ENCODE assay signal across 29 cellular contexts in genomic region chr13:39245688-39246087, GRCh38.
DNase-seq lines count a peak whose midpoint lies in the region; ATAC-seq and TF ChIP-seq lines count a peak whose summit lies in the region.
"Had no signal": no experiment of that assay in that cellular context is flagged by ENCODE, and none has a peak within 500 bp of the region (broad histone marks: within the 10 kb centered on the region; RNA-seq: fewer than 3 reads in every experiment).

No MANE protein-coding gene starts in this region.

- no peak overlapping the region for H3K27ac Mint-ChIP-seq in activated T-cell treated with anti-CD3 and anti-CD28 coated beads, Interleukin-2, amount 50 U/mL, for 24 hours
- no peak overlapping the region; a peak in 1 of 7 replicates for H3K27ac Mint-ChIP-seq in H9
- no peak overlapping the region for H3K27ac Mint-ChIP-seq in CD8-positive, alpha-beta memory T cell
- H3K27ac Mint-ChIP-seq: activated CD8-positive, alpha-beta T cell treated with anti-CD3 and anti-CD28 coated beads for 36 hours; effector memory CD8-positive, alpha-beta T cell; immature natural killer cell; mesothelial cell of epicardium; naive thymus-derived CD4-positive, alpha-beta T cell had no signal

- peaks cover 19% of the 10 kb centered on the region for H3K27me3 Mint-ChIP-seq in activated T-cell treated with anti-CD3 and anti-CD28 coated beads, Interleukin-2, amount 50 U/mL, for 24 hours
- no peaks in the 10 kb centered on the region for H3K27me3 Mint-ChIP-seq in H9 (ENCODE audit: low read depth)
- H3K27me3 Mint-ChIP-seq in CD8-positive, alpha-beta memory T cell, result peaks cover 0 to 8% of the 10 kb centered on the region in 2 donors

- TF ChIP-seq CTCF in HEK293 (tag by site-specific recombination; IDR thresholded peaks at IDR 0.05), result no peak
- no peak for TF ChIP-seq CTCF in H9 (conservative IDR thresholded peaks at IDR 0.05)

- H2BK12ac ChIP-seq in H9 (ENCODE audit: insufficient read length, low read depth, low read length), result no peak overlapping the region

- H2BK15ac ChIP-seq in H9 (ENCODE audit: low read depth, low read length), result no peak overlapping the region

- H3K9me3 Mint-ChIP-seq in activated T-cell treated with anti-CD3 and anti-CD28 coated beads, Interleukin-2, amount 50 U/mL, for 24 hours, result no peaks in the 10 kb centered on the region
- H3K9me3 Mint-ChIP-seq in H9, result no peaks in the 10 kb centered on the region
- H3K9me3 Mint-ChIP-seq in CD8-positive, alpha-beta memory T cell, result peaks cover 0 to 6% (median 0%) of the 10 kb centered on the region in 5 donors
- H3K9me3 Mint-ChIP-seq: activated CD8-positive, alpha-beta T cell treated with anti-CD3 and anti-CD28 coated beads for 36 hours; effector memory CD8-positive, alpha-beta T cell; mesothelial cell of epicardium had no signal

- H3K23ac ChIP-seq in H9 (ENCODE audit: insufficient read length, low read depth, low read length), result no peak overlapping the region

- no peak overlapping the region for H4K5ac ChIP-seq in H9 (ENCODE audit: insufficient read length, low read depth, low read length)

- H3K4me1 Mint-ChIP-seq in activated T-cell treated with anti-CD3 and anti-CD28 coated beads, Interleukin-2, amount 50 U/mL, for 24 hours (ENCODE audit: low read depth), result no peaks in the 10 kb centered on the region
- H3K4me1 Mint-ChIP-seq in H9, result no peaks in the 10 kb centered on the region
- peaks cover 0 to 14% (median 0%) of the 10 kb centered on the region in 3 donors for H3K4me1 Mint-ChIP-seq in CD8-positive, alpha-beta memory T cell
- H3K4me1 Mint-ChIP-seq: immature natural killer cell, mesothelial cell of epicardium had no signal

- H3K27ac ChIP-seq in HEK293 (ENCODE audit: extremely low read depth, low read depth, low read length) (no peak overlapping the region), epithelial cell of prostate (no peak overlapping the region), H9 (ENCODE audit: insufficient read length, low read depth, low read length) (no peak overlapping the region)
- no peak overlapping the region for H3K27ac ChIP-seq in CD8-positive, alpha-beta memory T cell (ENCODE audit: low read depth, low read length)
- H3K27ac ChIP-seq: adrenal gland, coronary artery, esophagus muscularis mucosa, gastrocnemius medialis, HL-60, left lung, upper lobe of left lung had no signal

- no peak overlapping the region for H3K4me3 ChIP-seq in HEK293 (ENCODE audit: low read depth, low read length)
- H3K4me3 ChIP-seq in CD8-positive, alpha-beta memory T cell (ENCODE audit: low read length), result no peak overlapping the region
- H3K4me3 ChIP-seq: adrenal gland, coronary artery, esophagus muscularis mucosa, gastrocnemius medialis, left lung, upper lobe of left lung had no signal

- H2AFZ ChIP-seq in H9 (ENCODE audit: low read length), result no peak overlapping the region

- peak; percentile 20 for DNase-seq in NCI-H1417 treated with DMSO at 0.1 percent for 48 hours (lab: John Stamatoyannopoulos, UW)
- peak; percentile 26 to 60 for DNase-seq in NCI-H446 (lab: John Stamatoyannopoulos, UW)
- peak; percentile 22 for DNase-seq in epithelial cell of prostate (ENCODE audit: low read depth, low spot score)
- no peak for DNase-seq in activated T-cell treated with anti-CD3 and anti-CD28 coated beads, Interleukin-2, amount 50 U/mL, for 24 hours
- no peak for DNase-seq in H9
- DNase-seq in CD8-positive, alpha-beta memory T cell, result no peak
- DNase-seq: activated CD8-positive, alpha-beta T cell treated with anti-CD3 and anti-CD28 coated beads for 36 hours; activated gamma-delta T cell treated with Interleukin-2 at 50 U/mL for 16 hours; adrenal gland; effector memory CD8-positive, alpha-beta T cell; gastrocnemius medialis; H7; hippocampal formation; immature natural killer cell; left lung; naive thymus-derived CD4-positive, alpha-beta T cell; NCI-H1092 treated with DMSO at 0.1 percent for 48 hours; NCI-H524 treated with DMSO at 0.1 percent for 48 hours; small intestine; stimulated activated CD4-positive, alpha-beta T cell treated with anti-CD3 and anti-CD28 coated beads, Interleukin-1b, Interleukin-23, amount 100 ng/mL, for 48 hours; upper lobe of left lung had no signal

- H2BK5ac ChIP-seq in H9 (ENCODE audit: insufficient read length, low read length), result no peak overlapping the region

- no peak overlapping the region for H2AK5ac ChIP-seq in H9 (ENCODE audit: insufficient read length, low read length)

- H3K36me3 ChIP-seq in HEK293 (ENCODE audit: control insufficient read depth in 2 of 2, insufficient read depth in 1 of 2, low read length in 2 of 2), result no peaks in the 10 kb centered on the region
- H3K36me3 ChIP-seq in CD8-positive, alpha-beta memory T cell (ENCODE audit: insufficient read depth, low read length), result no peaks in the 10 kb centered on the region
- H3K36me3 ChIP-seq: adrenal gland, esophagus muscularis mucosa, gastrocnemius medialis, left lung, upper lobe of left lung had no signal

- H4K8ac ChIP-seq in H9 (replicated peaks; ENCODE audit: insufficient read length, low read depth, low read length), result no peak overlapping the region

- H3K4me2 ChIP-seq in H9 (ENCODE audit: insufficient read depth, insufficient read length, low read length), result no peak overlapping the region

- H2BK20ac ChIP-seq in H9 (ENCODE audit: low read depth, low read length, poor library complexity, severe bottlenecking), result no peak overlapping the region

- no peaks in the 10 kb centered on the region for H3K79me2 ChIP-seq in H9 (ENCODE audit: insufficient read depth, low read length)

- H3K9me3 ChIP-seq in HEK293 (ENCODE audit: control insufficient read depth, insufficient read depth, low read depth, low read length) (no peaks in the 10 kb centered on the region), H9 (ENCODE audit: control insufficient read depth, low read depth, low read length) (no peaks in the 10 kb centered on the region)
- H3K9me3 ChIP-seq in CD8-positive, alpha-beta memory T cell (ENCODE audit: low read length), result no peaks in the 10 kb centered on the region
- H3K9me3 ChIP-seq: adrenal gland, esophagus muscularis mucosa, gastrocnemius medialis, left lung, upper lobe of left lung had no signal

- H3K23me2 ChIP-seq in H9 (ENCODE audit: insufficient read length, low read depth, low read length, poor library complexity, severe bottlenecking), result no peaks in the 10 kb centered on the region

- no peak overlapping the region for H3K4me3 Mint-ChIP-seq in activated T-cell treated with anti-CD3 and anti-CD28 coated beads, Interleukin-2, amount 50 U/mL, for 24 hours
- no peak overlapping the region for H3K4me3 Mint-ChIP-seq in H9
- no peak overlapping the region for H3K4me3 Mint-ChIP-seq in CD8-positive, alpha-beta memory T cell
- H3K4me3 Mint-ChIP-seq: activated CD8-positive, alpha-beta T cell treated with anti-CD3 and anti-CD28 coated beads for 36 hours; effector memory CD8-positive, alpha-beta T cell; immature natural killer cell; mesothelial cell of epicardium; naive thymus-derived CD4-positive, alpha-beta T cell had no signal

- POLR2A ChIA-PET in HEK293 (lab: Yijun Ruan, JAX), result no interaction called here
- POLR2A ChIA-PET in CD8-positive, alpha-beta memory T cell (lab: Charles Lee), result no interaction called here

- H3K14ac ChIP-seq in H9 (ENCODE audit: insufficient read depth, low read length), result no peak overlapping the region

- CTCF ChIA-PET in HEK293 (lab: Yijun Ruan, JAX), result interaction anchor here (1.0 kb wide), 1 partner anchor 367 kb away, joined by 5 read pairs; no protein-coding TSS in a partner anchor
- CTCF ChIA-PET in CD8-positive, alpha-beta memory T cell (lab: Charles Lee), result no interaction called here

- no peak overlapping the region for H3K56ac ChIP-seq in H9 (ENCODE audit: insufficient read length, low read depth, low read length)

- no peaks in the 10 kb centered on the region for H4K20me1 ChIP-seq in H9 (ENCODE audit: control insufficient read depth, insufficient read depth, insufficient read length)

- no peaks in the 10 kb centered on the region for H3K79me1 ChIP-seq in H9 (ENCODE audit: insufficient read depth, low read depth, low read length, poor library complexity, severe bottlenecking)

- H3K18ac ChIP-seq in H9 (ENCODE audit: insufficient read length, low read depth, low read length), result no peak overlapping the region

- no peak overlapping the region for H3K4ac ChIP-seq in H9 (ENCODE audit: low read depth, low read length)

- H2BK120ac ChIP-seq in H9 (ENCODE audit: low read depth, low read length, poor library complexity, severe bottlenecking), result no peak overlapping the region

- no peaks in the 10 kb centered on the region for H3K36me3 Mint-ChIP-seq in activated T-cell treated with anti-CD3 and anti-CD28 coated beads, Interleukin-2, amount 50 U/mL, for 24 hours (ENCODE audit: low read depth)
- H3K36me3 Mint-ChIP-seq in H9 (ENCODE audit: insufficient read depth in 1 of 3, low read depth in 3 of 3), result no peaks in the 10 kb centered on the region
- H3K36me3 Mint-ChIP-seq in CD8-positive, alpha-beta memory T cell, result no peaks in the 10 kb centered on the region
- H3K36me3 Mint-ChIP-seq: mesothelial cell of epicardium; naive thymus-derived CD4-positive, alpha-beta T cell had no signal

- H3K4me1 ChIP-seq in HEK293 (ENCODE audit: control insufficient read depth, insufficient read depth, low read length), result 0 out of 2 replicates have a peak, but pooled peaks cover 3% of the 10 kb centered on the region
- no peaks in the 10 kb centered on the region for H3K4me1 ChIP-seq in H9 (ENCODE audit: insufficient read depth, low read length)
- no peaks in the 10 kb centered on the region for H3K4me1 ChIP-seq in CD8-positive, alpha-beta memory T cell (ENCODE audit: insufficient read depth, low read length)
- H3K4me1 ChIP-seq: adrenal gland, left lung, upper lobe of left lung had no signal

- WGBS in H9 (ENCODE audit: extremely low coverage, insufficient read length, low lambda C conversion rate), result no CpG with 5 or more reads among the region's 4 CpGs

- H3K27me3 ChIP-seq in H9 (ENCODE audit: insufficient read depth, low read length), result no peaks in the 10 kb centered on the region
- H3K27me3 ChIP-seq in CD8-positive, alpha-beta memory T cell (ENCODE audit: insufficient read depth, low read length, poor library complexity, severe bottlenecking), result no peaks in the 10 kb centered on the region
- H3K27me3 ChIP-seq: adrenal gland, esophagus muscularis mucosa, gastrocnemius medialis, left lung, upper lobe of left lung had no signal

- H3T11ph ChIP-seq in H9 (ENCODE audit: low read length), result no peak overlapping the region

- H3K9ac ChIP-seq in H9 (ENCODE audit: extremely low read depth, insufficient read length, low read length), result no peak overlapping the region

- no peak for ATAC-seq in HG03175 (IDR thresholded peaks at IDR 0.05; ENCODE audit: unreplicated experiment)
- ATAC-seq: activated CD4-positive, CD25-positive, alpha-beta regulatory T cell treated with anti-CD3 and anti-CD28 coated beads, Interleukin-2, amount 50 U/mL, for 24 hours; activated CD8-positive, alpha-beta T cell treated with anti-CD3 and anti-CD28 coated beads for 36 hours; effector memory CD8-positive, alpha-beta T cell; gastrocnemius medialis; HepG2; left lung; naive thymus-derived CD4-positive, alpha-beta T cell had no signal

- H4K91ac ChIP-seq in H9 (ENCODE audit: insufficient read length, low read depth, low read length), result no peak overlapping the region

TF ChIP-seq in HEK293, 187 proteins besides CTCF, POLR2A, EP300 and RAD21 (continues in another document):
- TF ChIP-seq OSR2 (tag by site-specific recombination; IDR thresholded peaks at IDR 0.05) (peak; percentile 62; the same call in 1 of the 2 replicates), ZNF23 (tag by site-specific recombination; IDR thresholded peaks at IDR 0.05; ENCODE audit: borderline replicate concordance) (no peak)

Comparison
In these comparisons a context has a peak if more than half of its experiments do, and no peak if none do; other contexts are left out.
1. DNase-seq: peak in NCI-H1417 treated with DMSO at 0.1 percent for 48 hours (single experiment), NCI-H446 (2 of 2) and epithelial cell of prostate (single experiment); none in activated T-cell treated with anti-CD3 and anti-CD28 coated beads, Interleukin-2, amount 50 U/mL, for 24 hours (single experiment), H9 (single experiment) and CD8-positive, alpha-beta memory T cell (0 of 5).